1 cellular context compared by ENCODE assay signal in genomic region chr2:172698041-172698863, GRCh38.
TF ChIP-seq lines count a peak whose summit lies in the region.

No MANE protein-coding gene starts in this region.

TF ChIP-seq in GM12878, 131 proteins besides CTCF, POLR2A, EP300 and RAD21 (continued from another document):
- TF ChIP-seq PRDM15 (CRISPR knock-in tag; IDR thresholded peaks at IDR 0.05) (no peak), SUPT20H (IDR thresholded peaks at IDR 0.05; ENCODE audit: borderline replicate concordance, control insufficient read depth, low read depth, low read length) (no peak), MEF2A (IDR thresholded peaks at IDR 0.05; ENCODE audit: insufficient read depth, low read depth, low read length) (no peak), BRCA1 (IDR thresholded peaks at IDR 0.05; ENCODE audit: low read depth, low read length) (no peak), DPF2 (IDR thresholded peaks at IDR 0.05) (peak; percentile 34; the same call in 1 of the 2 replicates), EGR1 (IDR thresholded peaks at IDR 0.05; ENCODE audit: borderline replicate concordance in 1 of 2, low read depth in 2 of 2, low read length in 2 of 2) (no peak), ATF7 (IDR thresholded peaks at IDR 0.05; ENCODE audit: low read depth) (peak; percentile 63), ZBED1 (IDR thresholded peaks at IDR 0.05; ENCODE audit: borderline replicate concordance) (no peak), ZSCAN29 (IDR thresholded peaks at IDR 0.05) (no peak), ASH2L (IDR thresholded peaks at IDR 0.05; ENCODE audit: borderline replicate concordance, low read depth) (no peak), HDAC2 (IDR thresholded peaks at IDR 0.05) (no peak), NR2C2 (IDR thresholded peaks at IDR 0.05; ENCODE audit: borderline replicate concordance, control insufficient read depth, insufficient read length, low read depth) (no peak), CEBPB (IDR thresholded peaks at IDR 0.05; ENCODE audit: borderline replicate concordance in 1 of 2, low read depth in 2 of 2, low read length in 2 of 2) (no peak), RELB (IDR thresholded peaks at IDR 0.05; ENCODE audit: low read depth) (no peak), BCL11A (IDR thresholded peaks at IDR 0.05; ENCODE audit: low read depth, low read length) (peak; percentile 62; the same call in 1 of the 2 replicates), FOS (IDR thresholded peaks at IDR 0.05; ENCODE audit: borderline replicate concordance, extremely low read depth, insufficient read length) (no peak), CHD1 (IDR thresholded peaks at IDR 0.05; ENCODE audit: low read depth, low read length) (no peak), NBN (IDR thresholded peaks at IDR 0.05) (no peak), NFIC (IDR thresholded peaks at IDR 0.05; ENCODE audit: low read depth, low read length) (peak; percentile 58; the same call in 1 of the 2 replicates), IKZF2 (IDR thresholded peaks at IDR 0.05) (peak; percentile 36 to 64; a peak in 1 of 4 replicates), ZNF622 (IDR thresholded peaks at IDR 0.05) (no peak), SREBF2 (IDR thresholded peaks at IDR 0.05; ENCODE audit: low read length) (no peak), SMAD1 (IDR thresholded peaks at IDR 0.05; ENCODE audit: low read depth, partially characterized antibody) (no peak), PAX5 (IDR thresholded peaks at IDR 0.05; ENCODE audit: borderline replicate concordance, low read depth, low read length) (0 out of 2 replicates have a peak, but pooled peaks have one; percentile 31)
- TF ChIP-seq, protein P1, sequence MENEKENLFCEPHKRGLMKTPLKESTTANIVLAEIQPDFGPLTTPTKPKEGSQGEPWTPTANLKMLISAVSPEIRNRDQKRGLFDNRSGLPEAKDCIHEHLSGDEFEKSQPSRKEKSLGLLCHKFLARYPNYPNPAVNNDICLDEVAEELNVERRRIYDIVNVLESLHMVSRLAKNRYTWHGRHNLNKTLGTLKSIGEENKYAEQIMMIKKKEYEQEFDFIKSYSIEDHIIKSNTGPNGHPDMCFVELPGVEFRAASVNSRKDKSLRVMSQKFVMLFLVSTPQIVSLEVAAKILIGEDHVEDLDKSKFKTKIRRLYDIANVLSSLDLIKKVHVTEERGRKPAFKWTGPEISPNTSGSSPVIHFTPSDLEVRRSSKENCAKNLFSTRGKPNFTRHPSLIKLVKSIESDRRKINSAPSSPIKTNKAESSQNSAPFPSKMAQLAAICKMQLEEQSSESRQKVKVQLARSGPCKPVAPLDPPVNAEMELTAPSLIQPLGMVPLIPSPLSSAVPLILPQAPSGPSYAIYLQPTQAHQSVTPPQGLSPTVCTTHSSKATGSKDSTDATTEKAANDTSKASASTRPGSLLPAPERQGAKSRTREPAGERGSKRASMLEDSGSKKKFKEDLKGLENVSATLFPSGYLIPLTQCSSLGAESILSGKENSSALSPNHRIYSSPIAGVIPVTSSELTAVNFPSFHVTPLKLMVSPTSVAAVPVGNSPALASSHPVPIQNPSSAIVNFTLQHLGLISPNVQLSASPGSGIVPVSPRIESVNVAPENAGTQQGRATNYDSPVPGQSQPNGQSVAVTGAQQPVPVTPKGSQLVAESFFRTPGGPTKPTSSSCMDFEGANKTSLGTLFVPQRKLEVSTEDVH (IDR thresholded peaks at IDR 0.05; ENCODE audit: low read depth, partially characterized antibody), result no peak
- TF ChIP-seq, protein P2, sequence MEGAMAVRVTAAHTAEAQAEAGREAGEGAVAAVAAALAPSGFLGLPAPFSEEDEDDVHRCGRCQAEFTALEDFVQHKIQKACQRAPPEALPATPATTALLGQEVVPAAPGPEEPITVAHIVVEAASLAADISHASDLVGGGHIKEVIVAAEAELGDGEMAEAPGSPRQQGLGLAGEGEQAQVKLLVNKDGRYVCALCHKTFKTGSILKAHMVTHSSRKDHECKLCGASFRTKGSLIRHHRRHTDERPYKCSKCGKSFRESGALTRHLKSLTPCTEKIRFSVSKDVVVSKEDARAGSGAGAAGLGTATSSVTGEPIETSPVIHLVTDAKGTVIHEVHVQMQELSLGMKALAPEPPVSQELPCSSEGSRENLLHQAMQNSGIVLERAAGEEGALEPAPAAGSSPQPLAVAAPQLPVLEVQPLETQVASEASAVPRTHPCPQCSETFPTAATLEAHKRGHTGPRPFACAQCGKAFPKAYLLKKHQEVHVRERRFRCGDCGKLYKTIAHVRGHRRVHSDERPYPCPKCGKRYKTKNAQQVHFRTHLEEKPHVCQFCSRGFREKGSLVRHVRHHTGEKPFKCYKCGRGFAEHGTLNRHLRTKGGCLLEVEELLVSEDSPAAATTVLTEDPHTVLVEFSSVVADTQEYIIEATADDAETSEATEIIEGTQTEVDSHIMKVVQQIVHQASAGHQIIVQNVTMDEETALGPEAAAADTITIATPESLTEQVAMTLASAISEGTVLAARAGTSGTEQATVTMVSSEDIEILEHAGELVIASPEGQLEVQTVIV (IDR thresholded peaks at IDR 0.05; ENCODE audit: borderline replicate concordance, partially characterized antibody), result no peak
- TF ChIP-seq, protein P3, sequence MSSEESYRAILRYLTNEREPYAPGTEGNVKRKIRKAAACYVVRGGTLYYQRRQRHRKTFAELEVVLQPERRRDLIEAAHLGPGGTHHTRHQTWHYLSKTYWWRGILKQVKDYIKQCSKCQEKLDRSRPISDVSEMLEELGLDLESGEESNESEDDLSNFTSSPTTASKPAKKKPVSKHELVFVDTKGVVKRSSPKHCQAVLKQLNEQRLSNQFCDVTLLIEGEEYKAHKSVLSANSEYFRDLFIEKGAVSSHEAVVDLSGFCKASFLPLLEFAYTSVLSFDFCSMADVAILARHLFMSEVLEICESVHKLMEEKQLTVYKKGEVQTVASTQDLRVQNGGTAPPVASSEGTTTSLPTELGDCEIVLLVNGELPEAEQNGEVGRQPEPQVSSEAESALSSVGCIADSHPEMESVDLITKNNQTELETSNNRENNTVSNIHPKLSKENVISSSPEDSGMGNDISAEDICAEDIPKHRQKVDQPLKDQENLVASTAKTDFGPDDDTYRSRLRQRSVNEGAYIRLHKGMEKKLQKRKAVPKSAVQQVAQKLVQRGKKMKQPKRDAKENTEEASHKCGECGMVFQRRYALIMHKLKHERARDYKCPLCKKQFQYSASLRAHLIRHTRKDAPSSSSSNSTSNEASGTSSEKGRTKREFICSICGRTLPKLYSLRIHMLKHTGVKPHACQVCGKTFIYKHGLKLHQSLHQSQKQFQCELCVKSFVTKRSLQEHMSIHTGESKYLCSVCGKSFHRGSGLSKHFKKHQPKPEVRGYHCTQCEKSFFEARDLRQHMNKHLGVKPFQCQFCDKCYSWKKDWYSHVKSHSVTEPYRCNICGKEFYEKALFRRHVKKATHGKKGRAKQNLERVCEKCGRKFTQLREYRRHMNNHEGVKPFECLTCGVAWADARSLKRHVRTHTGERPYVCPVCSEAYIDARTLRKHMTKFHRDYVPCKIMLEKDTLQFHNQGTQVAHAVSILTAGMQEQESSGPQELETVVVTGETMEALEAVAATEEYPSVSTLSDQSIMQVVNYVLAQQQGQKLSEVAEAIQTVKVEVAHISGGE (CRISPR knock-in tag; IDR thresholded peaks at IDR 0.05), result no peak
